ENCODE assay signal across 1 cellular context in the genomic region with DNA sequence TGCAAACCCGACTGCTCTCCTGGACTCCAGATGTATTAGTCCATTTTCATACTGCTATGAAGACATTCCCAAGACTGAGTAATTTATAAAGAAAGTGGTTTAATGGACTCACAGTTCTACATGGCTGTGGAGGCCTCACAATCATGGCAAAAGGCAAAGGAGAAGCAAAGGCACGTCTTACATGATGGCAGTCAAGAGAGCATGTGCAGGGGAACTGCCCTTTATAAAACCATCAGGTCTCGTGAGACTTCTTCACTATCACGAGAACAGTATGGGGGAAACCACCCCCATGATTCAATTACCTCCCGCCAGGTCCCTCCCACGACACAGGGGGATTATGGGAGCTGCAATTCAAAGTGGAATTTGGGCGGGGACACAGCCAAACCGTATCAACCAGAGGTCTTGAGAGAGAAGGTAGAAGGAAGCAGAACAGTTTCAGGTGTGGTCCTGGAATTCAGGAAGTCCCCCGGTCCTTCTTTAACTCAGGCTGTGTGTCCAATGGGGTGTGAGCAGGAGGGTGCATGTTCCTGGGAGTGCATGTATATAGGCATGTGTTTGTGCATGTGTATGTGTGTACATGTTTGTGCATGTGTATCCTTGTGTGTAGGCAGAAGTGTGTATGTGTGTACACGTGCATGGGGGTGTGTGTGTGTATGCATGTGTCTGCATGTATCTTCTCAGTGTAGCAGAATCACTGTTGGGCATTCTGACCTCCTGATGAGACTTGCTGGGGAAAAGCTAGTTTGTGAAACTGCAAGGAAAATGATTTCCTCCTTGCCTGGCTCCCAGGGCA.
TF ChIP-seq lines count a peak whose summit lies in the region.

No MANE protein-coding gene starts in this region.

TF ChIP-seq in H1, 55 proteins besides CTCF, POLR2A, EP300 and RAD21:
- TF ChIP-seq RNF2 (IDR thresholded peaks at IDR 0.05; ENCODE audit: borderline replicate concordance, low read depth, low read length, missing control alignments, poor library complexity, severe bottlenecking) (no peak), SP1 (IDR thresholded peaks at IDR 0.05; ENCODE audit: low read depth, low read length) (no peak), CHD1 (IDR thresholded peaks at IDR 0.05; ENCODE audit: low read depth, low read length) (no peak), CHD7 (IDR thresholded peaks at IDR 0.05; ENCODE audit: insufficient replicate concordance, low read length) (no peak), GABPA (IDR thresholded peaks at IDR 0.05; ENCODE audit: borderline replicate concordance, insufficient read depth, low read length) (no peak), BCL11A (IDR thresholded peaks at IDR 0.05; ENCODE audit: low read depth in 2 of 2, low read length in 2 of 2) (no peak), CTBP2 (IDR thresholded peaks at IDR 0.05; ENCODE audit: borderline replicate concordance, insufficient read depth, insufficient read length, low read length) (no peak), HDAC6 (IDR thresholded peaks at IDR 0.05; ENCODE audit: low read depth, low read length) (no peak), YY1 (IDR thresholded peaks at IDR 0.05; ENCODE audit: low read depth, low read length) (no peak), TBP (IDR thresholded peaks at IDR 0.05; ENCODE audit: low read depth, low read length) (no peak), KDM4A (IDR thresholded peaks at IDR 0.05; ENCODE audit: low read depth, low read length, severe bottlenecking) (no peak), CEBPB (IDR thresholded peaks at IDR 0.05; ENCODE audit: low read depth, low read length) (no peak), RFX5 (IDR thresholded peaks at IDR 0.05; ENCODE audit: borderline replicate concordance, low read depth, low read length) (no peak), POU5F1 (IDR thresholded peaks at IDR 0.05; ENCODE audit: low read depth, low read length) (no peak)
TF ChIP-seq in H1: peak in this region for 0.
